ENCODE assay signal across 8 cellular contexts in the genomic region with DNA sequence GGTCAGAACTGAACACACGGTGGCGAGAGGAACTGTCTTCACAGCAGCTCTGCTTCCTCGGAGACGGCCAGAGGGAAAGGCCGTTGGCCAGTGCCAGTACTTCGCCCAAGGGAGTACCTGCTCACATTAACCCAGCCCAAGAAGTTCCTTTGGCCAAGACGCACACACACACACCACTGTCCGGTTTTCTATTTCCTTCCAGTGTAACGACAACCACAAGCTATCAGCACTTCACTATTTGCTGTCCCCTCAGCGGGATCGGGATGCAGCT. TPM values are rescaled to one million over a fixed set of nuclear protein-coding genes. Genes with fewer than 3 reads are reported as not detected.
A peak's percentile ranks its signal among the peaks of the same experiment; 100 is the strongest.
DNase-seq lines count a peak whose midpoint lies in the region; ATAC-seq and TF ChIP-seq lines count a peak whose summit lies in the region.

No MANE protein-coding gene starts in this region.

- peaks cover 3% of the 10 kb centered on the region; the same call in 1 of the 2 replicates for H3K36me3 Mint-ChIP-seq in WTC11

- H3K27me3 Mint-ChIP-seq in WTC11 (ENCODE audit: low read depth), result no peaks in the 10 kb centered on the region

- H3K27me3 ChIP-seq in BJ (ENCODE audit: control insufficient read depth, insufficient read depth, low read length) (no peaks in the 10 kb centered on the region), neuron (ENCODE audit: insufficient read depth, low read length) (no peaks in the 10 kb centered on the region)

- no peaks in the 10 kb centered on the region for H3K9me3 ChIP-seq in neuron (ENCODE audit: low read length)

- peak overlapping the region; percentile 86 for H3K4me3 ChIP-seq in BJ (ENCODE audit: low read depth, low read length)
- H3K4me3 ChIP-seq in neuron (ENCODE audit: low read length), result peak overlapping the region; percentile 90

- H3K36me3 ChIP-seq in BJ (ENCODE audit: control insufficient read depth, insufficient read depth, low read length) (no peaks in the 10 kb centered on the region), neuron (ENCODE audit: insufficient read depth, low read length) (peaks cover 2% of the 10 kb centered on the region)

- TF ChIP-seq CTCF in BJ (IDR thresholded peaks at IDR 0.05; ENCODE audit: insufficient read depth, low read depth, low read length), result 0 out of 2 replicates have a peak, but pooled peaks have one; percentile 29
- no peak for TF ChIP-seq CTCF in WTC11 (IDR thresholded peaks at IDR 0.05)

- DNase-seq in BJ (ENCODE audit: low read depth) (peak; percentile 5), Kasumi-1 (lab: John Stamatoyannopoulos, UW) (peak; percentile 54 to 70), WTC11 (ENCODE audit: low spot score) (no peak), fibroblast of the conjunctiva (ENCODE audit: low read depth) (peak; percentile 24), NCI-H128 (lab: John Stamatoyannopoulos, UW; ENCODE audit: unreplicated experiment) (no peak)

- H3K9me3 Mint-ChIP-seq in WTC11, result no peaks in the 10 kb centered on the region

- peak overlapping the region; percentile 94 for H2AFZ ChIP-seq in neuron (ENCODE audit: low read depth, low read length)

- POLR2A ChIA-PET in BJ (lab: Charles Lee), result no interaction called here
- POLR2A ChIA-PET in WTC11 (lab: Charles Lee), result interaction anchor here (1.1 to 3.5 kb wide), 2 partner anchors 10 to 57 kb away, joined by 3 to 37 read pairs; a partner anchor contains a TSS

- CTCF ChIA-PET in BJ (lab: Yijun Ruan, JAX) (interaction anchor here (0.9 kb wide), 1 partner anchor 9 kb away, joined by 6 read pairs; a partner anchor contains a TSS), WTC11 (lab: Charles Lee) (interaction anchor here (0.6 to 5.4 kb wide), 2 partner anchors 9 to 59 kb away, joined by 3 to 40 read pairs; a partner anchor contains a TSS)

- H3K27ac Mint-ChIP-seq in WTC11, result peak overlapping the region; percentile 95

- peaks cover 24% of the 10 kb centered on the region for H3K4me1 Mint-ChIP-seq in WTC11

- H3K4me3 Mint-ChIP-seq in WTC11, result peak overlapping the region; percentile 98

- peak; percentile 10 for ATAC-seq in GM18907 (IDR thresholded peaks at IDR 0.05; ENCODE audit: unreplicated experiment)
- peak; percentile 1; the same call in 1 of the 2 replicates for ATAC-seq in WTC11
- no peak for ATAC-seq in HG02763 (IDR thresholded peaks at IDR 0.05; ENCODE audit: unreplicated experiment)

- H3K4me1 ChIP-seq in neuron (ENCODE audit: insufficient read depth, low read length), result peaks cover 18% of the 10 kb centered on the region

TF ChIP-seq in WTC11, 78 proteins besides CTCF, POLR2A, EP300 and RAD21 (continues in another document):
- TF ChIP-seq IRF2 (CRISPR knock-in tag; IDR thresholded peaks at IDR 0.05; ENCODE audit: borderline replicate concordance, low read depth) (no peak), PRRX2 (CRISPR knock-in tag; IDR thresholded peaks at IDR 0.05) (no peak), ATF1 (CRISPR knock-in tag; IDR thresholded peaks at IDR 0.05) (no peak), GTF2I (CRISPR knock-in tag; conservative IDR thresholded peaks at IDR 0.05) (no peak), HMGA2 (CRISPR knock-in tag; IDR thresholded peaks at IDR 0.05) (no peak), ZNF317 (CRISPR knock-in tag; IDR thresholded peaks at IDR 0.05; ENCODE audit: borderline replicate concordance, low read depth) (no peak)
- TF ChIP-seq, protein P1, sequence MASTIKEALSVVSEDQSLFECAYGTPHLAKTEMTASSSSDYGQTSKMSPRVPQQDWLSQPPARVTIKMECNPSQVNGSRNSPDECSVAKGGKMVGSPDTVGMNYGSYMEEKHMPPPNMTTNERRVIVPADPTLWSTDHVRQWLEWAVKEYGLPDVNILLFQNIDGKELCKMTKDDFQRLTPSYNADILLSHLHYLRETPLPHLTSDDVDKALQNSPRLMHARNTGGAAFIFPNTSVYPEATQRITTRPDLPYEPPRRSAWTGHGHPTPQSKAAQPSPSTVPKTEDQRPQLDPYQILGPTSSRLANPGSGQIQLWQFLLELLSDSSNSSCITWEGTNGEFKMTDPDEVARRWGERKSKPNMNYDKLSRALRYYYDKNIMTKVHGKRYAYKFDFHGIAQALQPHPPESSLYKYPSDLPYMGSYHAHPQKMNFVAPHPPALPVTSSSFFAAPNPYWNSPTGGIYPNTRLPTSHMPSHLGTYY (CRISPR knock-in tag; IDR thresholded peaks at IDR 0.05), result no peak
- TF ChIP-seq, protein P2, sequence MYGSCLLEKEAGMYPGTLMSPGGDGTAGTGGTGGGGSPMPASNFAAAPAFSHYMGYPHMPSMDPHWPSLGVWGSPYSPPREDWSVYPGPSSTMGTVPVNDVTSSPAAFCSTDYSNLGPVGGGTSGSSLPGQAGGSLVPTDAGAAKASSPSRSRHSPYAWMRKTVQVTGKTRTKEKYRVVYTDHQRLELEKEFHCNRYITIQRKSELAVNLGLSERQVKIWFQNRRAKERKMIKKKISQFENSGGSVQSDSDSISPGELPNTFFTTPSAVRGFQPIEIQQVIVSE (CRISPR knock-in tag; IDR thresholded peaks at IDR 0.05; ENCODE audit: borderline replicate concordance), result no peak
- TF ChIP-seq, protein P3, sequence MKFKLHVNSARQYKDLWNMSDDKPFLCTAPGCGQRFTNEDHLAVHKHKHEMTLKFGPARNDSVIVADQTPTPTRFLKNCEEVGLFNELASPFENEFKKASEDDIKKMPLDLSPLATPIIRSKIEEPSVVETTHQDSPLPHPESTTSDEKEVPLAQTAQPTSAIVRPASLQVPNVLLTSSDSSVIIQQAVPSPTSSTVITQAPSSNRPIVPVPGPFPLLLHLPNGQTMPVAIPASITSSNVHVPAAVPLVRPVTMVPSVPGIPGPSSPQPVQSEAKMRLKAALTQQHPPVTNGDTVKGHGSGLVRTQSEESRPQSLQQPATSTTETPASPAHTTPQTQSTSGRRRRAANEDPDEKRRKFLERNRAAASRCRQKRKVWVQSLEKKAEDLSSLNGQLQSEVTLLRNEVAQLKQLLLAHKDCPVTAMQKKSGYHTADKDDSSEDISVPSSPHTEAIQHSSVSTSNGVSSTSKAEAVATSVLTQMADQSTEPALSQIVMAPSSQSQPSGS (CRISPR knock-in tag; IDR thresholded peaks at IDR 0.05; ENCODE audit: borderline replicate concordance, low read depth), result no peak
- TF ChIP-seq, protein P4, sequence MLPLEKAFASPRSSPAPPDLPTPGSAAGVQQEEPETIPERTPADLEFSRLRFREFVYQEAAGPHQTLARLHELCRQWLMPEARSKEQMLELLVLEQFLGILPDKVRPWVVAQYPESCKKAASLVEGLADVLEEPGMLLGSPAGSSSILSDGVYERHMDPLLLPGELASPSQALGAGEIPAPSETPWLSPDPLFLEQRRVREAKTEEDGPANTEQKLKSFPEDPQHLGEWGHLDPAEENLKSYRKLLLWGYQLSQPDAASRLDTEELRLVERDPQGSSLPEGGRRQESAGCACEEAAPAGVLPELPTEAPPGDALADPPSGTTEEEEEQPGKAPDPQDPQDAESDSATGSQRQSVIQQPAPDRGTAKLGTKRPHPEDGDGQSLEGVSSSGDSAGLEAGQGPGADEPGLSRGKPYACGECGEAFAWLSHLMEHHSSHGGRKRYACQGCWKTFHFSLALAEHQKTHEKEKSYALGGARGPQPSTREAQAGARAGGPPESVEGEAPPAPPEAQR (CRISPR knock-in tag; IDR thresholded peaks at IDR 0.05), result no peak
- TF ChIP-seq, protein P5, sequence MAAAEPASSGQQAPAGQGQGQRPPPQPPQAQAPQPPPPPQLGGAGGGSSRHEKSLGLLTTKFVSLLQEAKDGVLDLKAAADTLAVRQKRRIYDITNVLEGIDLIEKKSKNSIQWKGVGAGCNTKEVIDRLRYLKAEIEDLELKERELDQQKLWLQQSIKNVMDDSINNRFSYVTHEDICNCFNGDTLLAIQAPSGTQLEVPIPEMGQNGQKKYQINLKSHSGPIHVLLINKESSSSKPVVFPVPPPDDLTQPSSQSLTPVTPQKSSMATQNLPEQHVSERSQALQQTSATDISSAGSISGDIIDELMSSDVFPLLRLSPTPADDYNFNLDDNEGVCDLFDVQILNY (CRISPR knock-in tag; IDR thresholded peaks at IDR 0.05), result no peak

RNA-seq across cellular contexts. Expression of a gene that starts 0.7 kb away (rescaled TPM):
- polyA plus RNA-seq in BJ (2011; rRNA removed), result 73.7 and 79.8 TPM in 2 replicates
- polyA minus RNA-seq in BJ (2011; rRNA and poly(A)+ RNA removed), result 59.2 and 64.3 TPM in 2 replicates
- 38.1 to 49.6 TPM (median 42.0 TPM) in 3 replicates for total RNA-seq in WTC11 (2021)

RNA-seq across cellular contexts. Expression of a gene that starts 9.2 kb away (rescaled TPM):
- polyA plus RNA-seq in BJ (2011; rRNA removed), result 3.0 and 4.3 TPM in 2 replicates
- 0.71 and 1.7 TPM in 2 replicates for polyA minus RNA-seq in BJ (2011; rRNA and poly(A)+ RNA removed)
- 14.6 to 21.7 TPM (median 15.1 TPM) in 3 replicates for total RNA-seq in WTC11 (2021)

RNA-seq across cellular contexts. Expression of a gene that starts 9.3 kb away (rescaled TPM):
- 32.9 and 46.9 TPM in 2 replicates for polyA plus RNA-seq in BJ (2011; rRNA removed)
- 46.1 and 63.3 TPM in 2 replicates for polyA minus RNA-seq in BJ (2011; rRNA and poly(A)+ RNA removed)
- total RNA-seq in WTC11 (2021), result 119 to 146 TPM (median 128 TPM) in 3 replicates

RNA-seq across cellular contexts. Expression of a gene that starts 47.7 kb away (rescaled TPM):
- polyA plus RNA-seq in BJ (2011; rRNA removed), result 5.4 and 8.5 TPM in 2 replicates
- 4.7 and 7.6 TPM in 2 replicates for polyA minus RNA-seq in BJ (2011; rRNA and poly(A)+ RNA removed)
- total RNA-seq in WTC11 (2021), result 34.8 to 38.0 TPM (median 35.9 TPM) in 3 replicates

RNA-seq across cellular contexts. Expression of a gene that starts 57.4 kb away (rescaled TPM):
- polyA plus RNA-seq in BJ (2011; rRNA removed), result 3.0 and 3.9 TPM in 2 replicates
- polyA minus RNA-seq in BJ (2011; rRNA and poly(A)+ RNA removed), result 1.3 and 1.9 TPM in 2 replicates
- 12.1 to 16.5 TPM (median 14.2 TPM) in 3 replicates for total RNA-seq in WTC11 (2021)

Comparison
In these comparisons a context has a peak if more than half of its experiments do, and no peak if none do; other contexts are left out.
1. DNase-seq: peak in BJ (single experiment), Kasumi-1 (2 of 2) and fibroblast of the conjunctiva (single experiment); none in WTC11 (single experiment) and NCI-H128 (single experiment).